In the genomic region with DNA sequence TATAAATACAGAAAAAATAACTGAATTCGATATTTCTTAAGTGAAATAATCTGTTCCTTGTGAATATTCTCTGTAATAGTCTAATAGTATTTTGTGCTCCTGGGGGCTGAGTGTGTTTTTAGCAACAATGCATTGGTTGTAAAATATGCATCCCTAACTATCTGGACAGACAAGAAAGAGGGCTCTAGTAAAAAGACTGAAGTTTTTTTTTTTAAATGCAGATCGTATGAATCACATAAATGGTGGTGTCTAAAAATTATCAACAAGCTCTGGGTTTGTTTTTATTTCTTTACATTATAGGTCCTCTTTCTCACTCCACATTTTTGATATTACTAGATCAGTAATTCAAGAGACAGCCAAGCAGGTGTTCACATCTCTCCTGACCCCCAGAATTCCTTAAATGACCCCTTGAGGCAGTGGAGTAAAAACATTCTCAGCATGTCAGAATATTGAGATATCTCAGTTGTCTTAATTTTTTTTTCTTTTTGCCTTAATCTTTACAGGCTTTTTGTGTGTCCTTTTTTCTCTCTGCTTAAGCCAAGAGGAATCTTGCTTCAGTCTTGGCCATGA, we compare ENCODE assay signal across 18 cellular contexts.
"Had no signal": no experiment of that assay in that cellular context is flagged by ENCODE, and none has a peak within 500 bp of the region (broad histone marks: within the 10 kb centered on the region; RNA-seq: fewer than 3 reads in every experiment).

No MANE protein-coding gene starts in this region.

- H3K9me3 ChIP-seq: colonic mucosa, SK-N-SH had no signal

- H3K27me3 ChIP-seq: cardiac muscle cell, colonic mucosa, gastroesophageal sphincter, right atrium auricular region, upper lobe of right lung had no signal

- H3K27ac ChIP-seq: cardiac muscle cell, colonic mucosa, epithelial cell of prostate, gastroesophageal sphincter, right atrium auricular region, upper lobe of right lung had no signal

- DNase-seq: activated CD4-positive, alpha-beta T cell treated with anti-CD3 and anti-CD28 coated beads, Interleukin-2, amount 50 U/mL, for 4 hours; activated CD4-positive, CD25-positive, alpha-beta regulatory T cell; activated naive CD4-positive, alpha-beta T cell; activated T-cell treated with anti-CD3 and anti-CD28 coated beads, Interleukin-2, amount 50 U/mL, for 48 hours; colonic mucosa; effector CD8-positive, alpha-beta T cell; kidney; left ventricle myocardium superior; posterior cingulate gyrus; SK-N-SH; stimulated activated naive CD4-positive, alpha-beta T cell; substantia nigra; T-helper 1 cell; upper lobe of right lung had no signal

- H3K36me3 ChIP-seq: cardiac muscle cell, colonic mucosa, gastroesophageal sphincter, right atrium auricular region, upper lobe of right lung had no signal

- H3K4me3 ChIP-seq: cardiac muscle cell, colonic mucosa, gastroesophageal sphincter, right atrium auricular region, upper lobe of right lung had no signal

- H3K4me1 ChIP-seq: colonic mucosa, right atrium auricular region, upper lobe of right lung had no signal

- ATAC-seq: gastroesophageal sphincter, left ventricle myocardium superior, upper lobe of right lung had no signal
